10 cellular contexts compared by ENCODE assay signal in the genomic region with DNA sequence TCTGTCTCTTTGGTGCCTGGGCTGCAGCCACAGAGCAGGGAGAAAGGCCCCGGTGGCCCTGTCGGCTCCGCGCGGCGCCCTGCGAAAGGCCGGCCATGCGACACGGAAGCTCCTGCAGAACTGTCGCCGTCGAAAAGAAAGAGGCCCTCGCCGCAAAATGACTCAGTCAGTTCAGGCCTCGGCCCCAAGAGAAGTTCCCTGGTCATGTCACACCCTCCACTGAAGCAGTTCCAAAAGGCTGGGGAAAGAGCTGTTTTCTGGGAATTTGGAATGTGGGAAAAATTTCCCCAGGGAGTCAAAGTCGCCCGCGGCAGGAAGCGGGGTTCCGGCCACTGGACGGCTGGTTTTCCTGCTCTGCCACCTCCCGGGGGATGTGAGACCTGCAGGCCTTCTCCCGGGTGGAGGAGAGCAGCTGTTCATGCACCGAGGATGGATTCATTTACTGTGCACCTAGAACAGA.
A peak's percentile ranks its signal among the peaks of the same experiment; 100 is the strongest.
DNase-seq lines count a peak whose midpoint lies in the region; ATAC-seq, FAIRE-seq and TF ChIP-seq lines count a peak whose summit lies in the region.
"Had no signal": no experiment of that assay in that cellular context is flagged by ENCODE, and none has a peak within 500 bp of the region (broad histone marks: within the 10 kb centered on the region; RNA-seq: fewer than 3 reads in every experiment).

No MANE protein-coding gene starts in this region.

- peaks cover 6% of the 10 kb centered on the region for H3K27me3 Mint-ChIP-seq in GM23338 (ENCODE audit: insufficient read depth, low read depth, poor library complexity)

- no peak overlapping the region for H3K27ac Mint-ChIP-seq in GM23338
- H3K27ac Mint-ChIP-seq: stimulated activated naive B cell treated with anti-CD40 and anti-IgM and Interleukin-4, amounts not matched to agents 10 μg/mL and 1 μg/mL and 100 μg/mL, for 72 hours had no signal

- H3K27me3 ChIP-seq in GM23338 (ENCODE audit: insufficient read depth), result no peaks in the 10 kb centered on the region
- H3K27me3 ChIP-seq in hepatocyte, result no peaks in the 10 kb centered on the region
- peaks cover 0 to 2% of the 10 kb centered on the region in 2 donors for H3K27me3 ChIP-seq in small intestine (ENCODE audit: control insufficient read depth in 2 of 2, insufficient read depth in 2 of 2, low read length in 2 of 2)

- in situ Hi-C loops in astrocyte of the cerebellum (cut with HindIII; ENCODE audit: low sequenced_read_pairs), result no loop called here

- H3K9me2 ChIP-seq in GM23338 (ENCODE audit: insufficient read depth), result no peaks in the 10 kb centered on the region
- H3K9me2 ChIP-seq in hepatocyte (replicated peaks; ENCODE audit: insufficient read depth), result no peaks in the 10 kb centered on the region

- no peak overlapping the region for H3K27ac ChIP-seq in GM23338 (ENCODE audit: low read depth)
- no peak overlapping the region for H3K27ac ChIP-seq in hepatocyte
- H3K27ac ChIP-seq in small intestine (ENCODE audit: low read depth in 1 of 2, low read length in 1 of 2), result no peak overlapping the region

- H3K4me1 Mint-ChIP-seq in GM23338, result no peaks in the 10 kb centered on the region

- no peak for FAIRE-seq in small intestine (lab: Jason Lieb, UNC)
- FAIRE-seq: endometrium had no signal

- ATAC-seq in GM23338, result peak; percentile 84
- ATAC-seq in HG02623 (IDR thresholded peaks at IDR 0.05; ENCODE audit: unreplicated experiment), result no peak
- no peak for ATAC-seq in HG02798 (IDR thresholded peaks at IDR 0.05; ENCODE audit: poor library complexity, unreplicated experiment)
- ATAC-seq: stimulated activated naive B cell treated with anti-CD40 and anti-IgM and Interleukin-4, amounts not matched to agents 10 μg/mL and 1 μg/mL and 100 μg/mL, for 72 hours had no signal

- no peaks in the 10 kb centered on the region for H3K9me3 ChIP-seq in hepatocyte (ENCODE audit: low read depth)
- no peaks in the 10 kb centered on the region for H3K9me3 ChIP-seq in small intestine (ENCODE audit: control insufficient read depth, low read depth)

- H3K4me1 ChIP-seq in GM23338 (ENCODE audit: insufficient read depth) (no peaks in the 10 kb centered on the region), hepatocyte (ENCODE audit: insufficient read depth) (no peaks in the 10 kb centered on the region), small intestine (ENCODE audit: control insufficient read depth in 2 of 2, insufficient read depth in 1 of 2, low read depth in 1 of 2, low read length in 1 of 2) (no peaks in the 10 kb centered on the region)

- WGBS in hepatocyte (ENCODE audit: low lambda C conversion rate, missing lambda C conversion rate), result 79% methylated on average over 25 of the region's 25 CpGs
- WGBS in small intestine, 3 donors, result 55 to 60% (median 59%) methylated on average over 25 of the region's 25 CpGs

- H3K4me2 ChIP-seq in GM23338 (peak overlapping the region; percentile 43; the same call in 1 of the 2 replicates), hepatocyte (no peak overlapping the region)

- no peaks in the 10 kb centered on the region for H3K79me2 ChIP-seq in GM23338 (replicated peaks; ENCODE audit: insufficient read depth)
- no peaks in the 10 kb centered on the region for H3K79me2 ChIP-seq in hepatocyte

- DNase-seq in GM23338 (ENCODE audit: low spot score) (peak; percentile 79), astrocyte of the cerebellum (ENCODE audit: low read depth) (no peak), hepatocyte (ENCODE audit: low spot score) (peak; percentile 26), small intestine (peak; percentile 49), nucleus accumbens (lab: John Stamatoyannopoulos, UW) (no peak), LoVo (ENCODE audit: low spot score) (no peak)
- DNase-seq: stimulated activated naive B cell treated with anti-CD40 and anti-IgM and Interleukin-4, amounts not matched to agents 10 μg/mL and 1 μg/mL and 100 μg/mL, for 72 hours had no signal

- no peaks in the 10 kb centered on the region for H3K36me3 Mint-ChIP-seq in GM23338 (ENCODE audit: low read depth)
- H3K36me3 Mint-ChIP-seq: stimulated activated naive B cell treated with anti-CD40 and anti-IgM and Interleukin-4, amounts not matched to agents 10 μg/mL and 1 μg/mL and 100 μg/mL, for 72 hours had no signal

- no peaks in the 10 kb centered on the region for H3F3A ChIP-seq in GM23338 (replicated peaks; ENCODE audit: low read depth)

- H3K4me3 ChIP-seq in GM23338 (peak overlapping the region; percentile 21; the same call in 1 of the 2 replicates), astrocyte of the cerebellum (ENCODE audit: low read depth, low read length) (no peak overlapping the region), hepatocyte (no peak overlapping the region), small intestine (ENCODE audit: low read depth in 1 of 2, low read length in 2 of 2) (no peak overlapping the region)

- H4K20me1 ChIP-seq in GM23338 (replicated peaks; ENCODE audit: insufficient read depth) (no peaks in the 10 kb centered on the region), hepatocyte (ENCODE audit: insufficient read depth, poor library complexity, severe bottlenecking) (no peaks in the 10 kb centered on the region)

- no peaks in the 10 kb centered on the region for H3K36me3 ChIP-seq in GM23338 (ENCODE audit: insufficient read depth)
- H3K36me3 ChIP-seq in hepatocyte (replicated peaks; ENCODE audit: insufficient read depth, low read depth), result no peaks in the 10 kb centered on the region
- no peaks in the 10 kb centered on the region for H3K36me3 ChIP-seq in small intestine (ENCODE audit: control insufficient read depth in 2 of 2, insufficient read depth in 2 of 2, low read length in 2 of 2)

- H3K9me3 Mint-ChIP-seq in GM23338, result no peaks in the 10 kb centered on the region; the same call in 2 of the 3 replicates

- H2AFZ ChIP-seq in GM23338 (peak overlapping the region; percentile 98), hepatocyte (no peak overlapping the region)

- peak; percentile 41 to 71 for TF ChIP-seq CTCF in GM23338 (conservative IDR thresholded peaks at IDR 0.05; ENCODE audit: low read depth in 2 of 2)
- peak; percentile 52 for TF ChIP-seq CTCF in astrocyte of the cerebellum (IDR thresholded peaks at IDR 0.05; ENCODE audit: low read depth, low read length, missing control alignments)
- peak; percentile 30 for TF ChIP-seq CTCF in hepatocyte (IDR thresholded peaks at IDR 0.05; ENCODE audit: poor library complexity)

- no peak overlapping the region for H3K4me3 Mint-ChIP-seq in GM23338
- H3K4me3 Mint-ChIP-seq: stimulated activated naive B cell treated with anti-CD40 and anti-IgM and Interleukin-4, amounts not matched to agents 10 μg/mL and 1 μg/mL and 100 μg/mL, for 72 hours had no signal

TF ChIP-seq in GM23338, 12 proteins besides CTCF, POLR2A, EP300 and RAD21:
- no peak for TF ChIP-seq ZNF331 (CRISPR knock-in tag; IDR thresholded peaks at IDR 0.05; ENCODE audit: low read depth)

Comparison
In these comparisons a context has a peak if more than half of its experiments do, and no peak if none do; other contexts are left out.
1. DNase-seq: peak in GM23338 (single experiment), hepatocyte (single experiment) and small intestine (single experiment); none in astrocyte of the cerebellum (single experiment), nucleus accumbens (0 of 56) and LoVo (single experiment).
2. Peak in every context shown above with its lines, with median percentiles within 50 percentile points of each other: CTCF ChIP-seq.